Comparison of ENCODE assay signal across 2 cellular contexts in the genomic region with DNA sequence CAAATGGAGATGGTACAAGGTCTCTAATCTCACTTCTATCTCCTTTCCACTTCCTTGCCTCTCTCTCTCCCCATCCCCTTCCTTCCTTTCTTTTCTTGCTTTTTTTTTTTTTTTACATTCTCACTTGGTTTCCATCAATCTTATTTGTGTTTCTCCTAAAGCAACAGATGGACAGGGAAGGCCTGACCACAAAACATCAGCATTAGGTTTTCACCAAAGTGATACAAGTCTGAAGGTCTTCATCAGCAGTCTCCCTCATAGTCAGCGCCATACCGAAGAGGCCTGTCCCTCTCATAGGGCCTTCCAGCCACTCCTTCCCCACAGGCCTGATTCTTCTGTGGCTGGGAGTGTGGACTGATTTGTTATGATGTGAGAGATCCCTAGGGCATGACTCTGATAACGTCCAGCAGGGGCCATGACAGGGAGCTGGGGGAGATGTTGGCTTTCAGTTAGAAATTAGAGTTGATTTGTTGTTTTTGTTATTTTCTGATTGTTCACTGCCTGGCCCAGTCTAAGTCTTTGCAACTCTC.
TF ChIP-seq lines count a peak whose summit lies in the region.

No MANE protein-coding gene starts in this region.

TF ChIP-seq in SK-N-SH, 30 proteins besides CTCF, POLR2A, EP300 and RAD21 (continued from another document):
- TF ChIP-seq MAX (IDR thresholded peaks at IDR 0.05; ENCODE audit: low read depth), result no peak
- TF ChIP-seq YY1 (IDR thresholded peaks at IDR 0.05; ENCODE audit: low read depth), result no peak
- TF ChIP-seq MXI1 (IDR thresholded peaks at IDR 0.05; ENCODE audit: low read depth, low read length), result no peak
- TF ChIP-seq, protein P1, sequence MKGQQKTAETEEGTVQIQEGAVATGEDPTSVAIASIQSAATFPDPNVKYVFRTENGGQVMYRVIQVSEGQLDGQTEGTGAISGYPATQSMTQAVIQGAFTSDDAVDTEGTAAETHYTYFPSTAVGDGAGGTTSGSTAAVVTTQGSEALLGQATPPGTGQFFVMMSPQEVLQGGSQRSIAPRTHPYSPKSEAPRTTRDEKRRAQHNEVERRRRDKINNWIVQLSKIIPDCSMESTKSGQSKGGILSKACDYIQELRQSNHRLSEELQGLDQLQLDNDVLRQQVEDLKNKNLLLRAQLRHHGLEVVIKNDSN (IDR thresholded peaks at IDR 0.05; ENCODE audit: borderline replicate concordance, low read depth), result no peak
- no peak for TF ChIP-seq FOXM1 (IDR thresholded peaks at IDR 0.05; ENCODE audit: low read depth)
- TF ChIP-seq FOSL2 (IDR thresholded peaks at IDR 0.05; ENCODE audit: borderline replicate concordance, low read depth), result no peak
- TF ChIP-seq POLR2AphosphoS5 (IDR thresholded peaks at IDR 0.05; ENCODE audit: low read depth, low read length), result no peak
- TF ChIP-seq EZH2phosphoT487 (IDR thresholded peaks at IDR 0.05; ENCODE audit: borderline replicate concordance, low read depth), result no peak
- no peak for TF ChIP-seq TCF12 (IDR thresholded peaks at IDR 0.05)
- no peak for TF ChIP-seq IRF3 (IDR thresholded peaks at IDR 0.05; ENCODE audit: low read depth, low read length)
- no peak for TF ChIP-seq RXRA (IDR thresholded peaks at IDR 0.05; ENCODE audit: borderline replicate concordance, low read depth)
- TF ChIP-seq GATA2 (CRISPR knock-in tag; IDR thresholded peaks at IDR 0.05), result no peak
- TF ChIP-seq TAF1 (IDR thresholded peaks at IDR 0.05; ENCODE audit: borderline replicate concordance, low read depth, low read length), result no peak
- TF ChIP-seq FOXJ3 (CRISPR knock-in tag; IDR thresholded peaks at IDR 0.05), result no peak
- TF ChIP-seq REST (IDR thresholded peaks at IDR 0.05; ENCODE audit: low read depth, low read length), result no peak
- TF ChIP-seq ZBTB33 (IDR thresholded peaks at IDR 0.05; ENCODE audit: borderline replicate concordance, low read depth), result no peak
- TF ChIP-seq NFIC (IDR thresholded peaks at IDR 0.05; ENCODE audit: borderline replicate concordance), result no peak
TF ChIP-seq in SK-N-SH: peak in this region for 0.

TF ChIP-seq in SK-N-SH treated with all-trans-retinoic acid at 6 μM for 48 hours, 23 proteins besides CTCF, POLR2A, EP300 and RAD21 (continued from another document):
- TF ChIP-seq ZNF565 (CRISPR knock-in tag; conservative IDR thresholded peaks at IDR 0.05; ENCODE audit: low read depth), result no peak
- TF ChIP-seq TCF4 (CRISPR knock-in tag; IDR thresholded peaks at IDR 0.05; ENCODE audit: borderline replicate concordance), result no peak
- no peak for TF ChIP-seq RARB (CRISPR knock-in tag; IDR thresholded peaks at IDR 0.05)
- no peak for TF ChIP-seq SNAI2 (CRISPR knock-in tag; IDR thresholded peaks at IDR 0.05)
- no peak for TF ChIP-seq TOX (CRISPR knock-in tag; IDR thresholded peaks at IDR 0.05; ENCODE audit: borderline replicate concordance)
- TF ChIP-seq CSRNP3 (CRISPR knock-in tag; IDR thresholded peaks at IDR 0.05), result no peak
- TF ChIP-seq ZC3H10 (CRISPR knock-in tag; IDR thresholded peaks at IDR 0.05), result no peak
- TF ChIP-seq CSDC2 (CRISPR knock-in tag; IDR thresholded peaks at IDR 0.05), result no peak
- no peak for TF ChIP-seq ZNF8 (CRISPR knock-in tag; IDR thresholded peaks at IDR 0.05)
- TF ChIP-seq ISL1 (CRISPR knock-in tag; IDR thresholded peaks at IDR 0.05), result no peak
- TF ChIP-seq ZFP3 (CRISPR knock-in tag; IDR thresholded peaks at IDR 0.05), result no peak
- TF ChIP-seq, protein P2, sequence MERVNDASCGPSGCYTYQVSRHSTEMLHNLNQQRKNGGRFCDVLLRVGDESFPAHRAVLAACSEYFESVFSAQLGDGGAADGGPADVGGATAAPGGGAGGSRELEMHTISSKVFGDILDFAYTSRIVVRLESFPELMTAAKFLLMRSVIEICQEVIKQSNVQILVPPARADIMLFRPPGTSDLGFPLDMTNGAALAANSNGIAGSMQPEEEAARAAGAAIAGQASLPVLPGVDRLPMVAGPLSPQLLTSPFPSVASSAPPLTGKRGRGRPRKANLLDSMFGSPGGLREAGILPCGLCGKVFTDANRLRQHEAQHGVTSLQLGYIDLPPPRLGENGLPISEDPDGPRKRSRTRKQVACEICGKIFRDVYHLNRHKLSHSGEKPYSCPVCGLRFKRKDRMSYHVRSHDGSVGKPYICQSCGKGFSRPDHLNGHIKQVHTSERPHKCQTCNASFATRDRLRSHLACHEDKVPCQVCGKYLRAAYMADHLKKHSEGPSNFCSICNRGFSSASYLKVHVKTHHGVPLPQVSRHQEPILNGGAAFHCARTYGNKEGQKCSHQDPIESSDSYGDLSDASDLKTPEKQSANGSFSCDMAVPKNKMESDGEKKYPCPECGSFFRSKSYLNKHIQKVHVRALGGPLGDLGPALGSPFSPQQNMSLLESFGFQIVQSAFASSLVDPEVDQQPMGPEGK (CRISPR knock-in tag; IDR thresholded peaks at IDR 0.05; ENCODE audit: borderline replicate concordance), result no peak
- TF ChIP-seq ZNF70 (CRISPR knock-in tag; IDR thresholded peaks at IDR 0.05), result no peak
